ENCODE assay signal across 9 cellular contexts in genomic region chr10:29304259-29305030, GRCh38. TPM values are rescaled to one million over a fixed set of nuclear protein-coding genes. Genes with fewer than 3 reads are reported as not detected.
DNase-seq lines count a peak whose midpoint lies in the region; ATAC-seq, FAIRE-seq and TF ChIP-seq lines count a peak whose summit lies in the region.
"Had no signal": no experiment of that assay in that cellular context is flagged by ENCODE, and none has a peak within 500 bp of the region (broad histone marks: within the 10 kb centered on the region; RNA-seq: fewer than 3 reads in every experiment).

No MANE protein-coding gene starts in this region.

- H3K4me1 ChIP-seq in Panc1 (ENCODE audit: control insufficient read depth, insufficient read depth, low read length) (no peaks in the 10 kb centered on the region; the same call in 1 of the 2 replicates), kidney (ENCODE audit: control insufficient read depth in 1 of 2, insufficient read depth in 1 of 2, low read depth in 1 of 2, low read length in 2 of 2) (peaks cover 5 to 6% of the 10 kb centered on the region in 2 donors)

- CTCF ChIA-PET in Panc1 (lab: Charles Lee): interaction anchor here (0.6 to 1.3 kb wide), 8 partner anchors 47 to 676 kb away, joined by 3 to 6 read pairs (median 4); no protein-coding TSS in a partner anchor

- POLR2A ChIA-PET in Panc1 (lab: Charles Lee): no interaction called here

- FAIRE-seq in bronchial epithelial cell (lab: Jason Lieb, UNC) (no peak), kidney (lab: Jason Lieb, UNC) (peak; percentile 93)

- intact Hi-C loops in Panc1 (cut with micrococcal nuclease; ENCODE audit: unreplicated experiment) (loop anchor here (1.0 to 10.0 kb wide), 3 partner anchors 172 to 680 kb away; no protein-coding TSS in a partner anchor), kidney (cut with DNase I) (loop anchor here (10.0 kb wide), 2 partner anchors 640 to 680 kb away; no protein-coding TSS in a partner anchor)

- H3K27ac ChIP-seq in Panc1 (ENCODE audit: low read length) (peak overlapping the region; percentile 51; the same call in 1 of the 2 replicates), kidney (ENCODE audit: low read depth in 2 of 2, low read length in 2 of 2) (no peak overlapping the region)

- H3K36me3 ChIP-seq in Panc1 (ENCODE audit: control insufficient read depth, insufficient read depth, low read length) (no peaks in the 10 kb centered on the region), bronchial epithelial cell (ENCODE audit: control insufficient read depth, insufficient read depth, low read length) (no peaks in the 10 kb centered on the region), kidney (ENCODE audit: control insufficient read depth in 1 of 2, insufficient read depth in 2 of 2, low read length in 2 of 2) (no peaks in the 10 kb centered on the region)

- TF ChIP-seq CTCF in GM12873 (IDR thresholded peaks at IDR 0.05; ENCODE audit: insufficient read depth, low read depth, low read length, missing control alignments) (peak; percentile 68), Panc1 (IDR thresholded peaks at IDR 0.05) (peak; percentile 75), bronchial epithelial cell (IDR thresholded peaks at IDR 0.05; ENCODE audit: insufficient read depth, low read length, severe bottlenecking) (peak; percentile 71), kidney (IDR thresholded peaks at IDR 0.05; ENCODE audit: borderline replicate concordance, extremely low read depth, insufficient read depth) (peak; percentile 86)

- peak; percentile 85; the same call in 1 of the 2 replicates for ATAC-seq in Panc1
- ATAC-seq in HG03457 (IDR thresholded peaks at IDR 0.05; ENCODE audit: unreplicated experiment): no peak
- ATAC-seq: naive thymus-derived CD8-positive, alpha-beta T cell had no signal

- in situ Hi-C loops in ACHN (cut with HindIII; ENCODE audit: low pct_ligation_motif_present, low pct_unique_long_range_greater_than_20kb, low sequenced_read_pairs) (no loop called here), Panc1 (cut with HindIII; ENCODE audit: low pct_unique_long_range_greater_than_20kb, low sequenced_read_pairs) (no loop called here)

- no peak overlapping the region for H3K9ac ChIP-seq in kidney (ENCODE audit: low read length in 2 of 2)

- H3K9me3 ChIP-seq in Panc1 (ENCODE audit: control insufficient read depth, insufficient read depth, low read depth, low read length): no peaks in the 10 kb centered on the region
- peaks cover 0 to 11% of the 10 kb centered on the region in 2 donors for H3K9me3 ChIP-seq in kidney (ENCODE audit: control insufficient read depth in 1 of 2, low read length in 2 of 2)

- no peaks in the 10 kb centered on the region for H3K27me3 ChIP-seq in Panc1 (ENCODE audit: control insufficient read depth, insufficient read depth, low read length)
- no peaks in the 10 kb centered on the region for H3K27me3 ChIP-seq in bronchial epithelial cell (ENCODE audit: control insufficient read depth, insufficient read depth, low read length)

- BruUV-seq in Panc1 (replicated peaks; lab: Mats Ljungman, UMichigan): no TSS peak

- DNase-seq in ACHN (peak; percentile 56), Kasumi-1 (lab: John Stamatoyannopoulos, UW) (peak; percentile 88 to 90), Panc1 (ENCODE audit: low read depth, low spot score) (peak; percentile 39), bronchial epithelial cell (ENCODE audit: low read depth) (peak; percentile 51), kidney (no peak)
- peak; percentile 5 for DNase-seq in stimulated activated CD4-positive, alpha-beta T cell treated with anti-CD3 and anti-CD28 coated beads, Interleukin-4, amount 100 ng/mL, for 1 hour

- H3K4me3 ChIP-seq in Panc1 (ENCODE audit: low read depth in 2 of 2, low read length in 2 of 2) (no peak overlapping the region), bronchial epithelial cell (ENCODE audit: low read depth, low read length) (no peak overlapping the region), kidney (ENCODE audit: low read length in 2 of 2) (no peak overlapping the region)

RNA-seq across cellular contexts. Expression of gene LYZL1, which starts 15.6 kb away (rescaled TPM):
- total RNA-seq in Panc1 (2021; ENCODE audit: unreplicated experiment) (not detected), bronchial epithelial cell (not detected in 2 replicates), kidney (not detected)
- polyA plus RNA-seq in Panc1 (2012; ENCODE audit: insufficient read length): not detected
- polyA plus RNA-seq in kidney (ENCODE audit: insufficient read depth, low read depth, low replicate concordance): not detected
- total RNA-seq: naive thymus-derived CD8-positive, alpha-beta T cell had no signal
- polyA plus RNA-seq: naive thymus-derived CD8-positive, alpha-beta T cell had no signal
